9 cellular contexts compared by ENCODE assay signal in the genomic region with DNA sequence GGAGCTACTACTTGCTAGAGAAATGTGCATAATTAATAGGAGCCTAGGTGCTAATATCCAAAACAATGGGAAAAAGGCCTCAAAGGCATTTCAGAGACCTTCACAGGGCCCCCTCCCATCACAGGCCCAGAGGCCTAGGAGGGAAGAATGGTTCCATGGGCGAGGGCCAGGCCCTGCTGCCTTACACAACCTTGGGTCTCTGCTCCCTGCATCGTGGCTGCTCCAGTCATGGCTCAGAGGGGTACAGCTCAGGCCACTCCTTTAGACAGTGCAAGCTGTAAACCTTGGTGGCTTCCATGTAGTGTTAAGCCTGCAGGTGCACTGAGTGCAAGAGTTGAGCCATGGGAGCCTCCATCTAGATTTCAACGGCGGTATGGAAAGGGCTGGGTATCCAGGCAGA.
"Had no signal": no experiment of that assay in that cellular context is flagged by ENCODE, and none has a peak within 500 bp of the region (broad histone marks: within the 10 kb centered on the region; RNA-seq: fewer than 3 reads in every experiment).

No MANE protein-coding gene starts in this region.

- H3K9me3 ChIP-seq: HAP-1 had no signal

- H3K4me1 Mint-ChIP-seq: GM23338, H9 had no signal

- H3K4me3 Mint-ChIP-seq: GM23338, H9, HFFc6 had no signal

- H3K4me3 ChIP-seq: GM23248, GM23338, HAP-1 had no signal

- H3K9ac ChIP-seq: GM23248 had no signal

- H3K4me2 ChIP-seq: GM23338 had no signal

- H3K36me3 ChIP-seq: HAP-1 had no signal

- DNase-seq: GM23248, GOT3, H7, H9, HCEC 1CT, HFFc6 had no signal

- H2AFZ ChIP-seq: GM23248, GM23338 had no signal

- H3K27ac Mint-ChIP-seq: GM23338, H9, HFFc6 had no signal

- ATAC-seq: GM23338, HCT116 had no signal

- H3K4me1 ChIP-seq: HAP-1 had no signal

- H3K27ac ChIP-seq: GM23248 had no signal
